ENCODE assay signal across 19 cellular contexts in the genomic region with DNA sequence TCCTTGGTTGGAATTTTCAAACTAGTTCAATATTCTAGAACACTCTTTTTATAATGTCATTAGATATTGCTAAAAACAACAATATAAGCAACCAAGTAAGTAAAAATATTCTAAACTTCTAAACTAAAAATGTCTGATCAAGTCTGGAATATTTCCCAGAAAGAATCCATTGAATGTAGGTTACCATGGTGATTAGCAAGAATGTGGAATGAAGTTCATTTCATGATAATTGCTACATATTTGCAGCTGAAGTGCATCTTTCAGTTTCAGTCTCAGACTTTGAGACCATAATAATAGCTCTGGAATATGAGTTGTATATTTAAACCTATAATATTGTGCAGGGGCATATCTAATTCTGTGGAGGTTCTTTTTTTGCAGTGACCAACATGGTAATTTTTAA.
"Had no signal": no experiment of that assay in that cellular context is flagged by ENCODE, and none has a peak within 500 bp of the region (broad histone marks: within the 10 kb centered on the region; RNA-seq: fewer than 3 reads in every experiment).

No MANE protein-coding gene starts in this region.

- H3K36me3 ChIP-seq: lower lobe of right lung had no signal

- H2AFZ ChIP-seq: hepatocyte had no signal

- DNase-seq: activated CD4-positive, alpha-beta memory T cell treated with anti-CD3 and anti-CD28 coated beads, Interleukin-2, amount 10 ng/mL, durations not matched to agents 7 days and 5 days; activated CD4-positive, alpha-beta T cell treated with anti-CD3 and anti-CD28 coated beads for 48 hours; activated CD4-positive, CD25-positive, alpha-beta regulatory T cell; activated CD8-positive, alpha-beta memory T cell treated with anti-CD3 and anti-CD28 coated beads, Interleukin-2, amount 10 ng/mL, durations not matched to agents 7 days and 5 days; activated naive CD4-positive, alpha-beta T cell; activated naive CD8-positive, alpha-beta T cell treated with anti-CD3 and anti-CD28 coated beads for 36 hours; amygdala; foreskin fibroblast; lower lobe of right lung; nucleus accumbens; posterior cingulate gyrus; SK-N-SH; stimulated activated naive CD4-positive, alpha-beta T cell treated with Interleukin-2 at 50 U/mL for 16 hours; T-cell; T-helper 9 cell had no signal

- H3K9ac ChIP-seq: SK-N-SH had no signal

- H3K27me3 ChIP-seq: hepatocyte had no signal

- H3K4me1 ChIP-seq: lower lobe of right lung had no signal

- ATAC-seq: activated CD8-positive, alpha-beta memory T cell treated with anti-CD3 and anti-CD28 coated beads, Interleukin-2, amount 10 ng/mL, durations not matched to agents 7 days and 5 days; lower lobe of right lung; natural killer cell treated with Interleukin-12 subunit alpha and Interleukin-12 subunit beta and Interleukin-15 and Interleukin-18, amount 100 ng/mL, for 72 hours; T-cell had no signal

- H3K9me3 ChIP-seq: lower lobe of right lung, SK-N-SH had no signal

- FAIRE-seq: keratinocyte had no signal

- H3K4me3 ChIP-seq: coronary artery, hepatocyte, lower lobe of right lung had no signal

- H3K9me2 ChIP-seq: SK-N-SH had no signal

- H3K79me2 ChIP-seq: hepatocyte had no signal

- H3K27ac ChIP-seq: coronary artery, hepatocyte, lower lobe of right lung had no signal

- H3K4me2 ChIP-seq: hepatocyte, SK-N-SH had no signal
